In genomic region chr14:20422886-20423285, GRCh38 we compare ENCODE assay signal across 1 cellular context.
TF ChIP-seq lines count a peak whose summit lies in the region.

No MANE protein-coding gene starts in this region.

TF ChIP-seq in WTC11, 78 proteins besides CTCF, POLR2A, EP300 and RAD21 (continued from another document):
- TF ChIP-seq ZNF281 (CRISPR knock-in tag; IDR thresholded peaks at IDR 0.05) (no peak), KAT7 (CRISPR knock-in tag; IDR thresholded peaks at IDR 0.05; ENCODE audit: borderline replicate concordance) (no peak), TEAD1 (CRISPR knock-in tag; IDR thresholded peaks at IDR 0.05) (no peak), GABPB1 (CRISPR knock-in tag; IDR thresholded peaks at IDR 0.05) (no peak), NR3C1 (CRISPR knock-in tag; conservative IDR thresholded peaks at IDR 0.05; ENCODE audit: low read depth) (no peak), ZNF263 (CRISPR knock-in tag; IDR thresholded peaks at IDR 0.05; ENCODE audit: low read depth) (no peak), IRF2 (CRISPR knock-in tag; IDR thresholded peaks at IDR 0.05; ENCODE audit: borderline replicate concordance, low read depth) (no peak), ATF6 (CRISPR knock-in tag; IDR thresholded peaks at IDR 0.05) (no peak), PRRX2 (CRISPR knock-in tag; IDR thresholded peaks at IDR 0.05) (no peak)
- TF ChIP-seq, protein P1, sequence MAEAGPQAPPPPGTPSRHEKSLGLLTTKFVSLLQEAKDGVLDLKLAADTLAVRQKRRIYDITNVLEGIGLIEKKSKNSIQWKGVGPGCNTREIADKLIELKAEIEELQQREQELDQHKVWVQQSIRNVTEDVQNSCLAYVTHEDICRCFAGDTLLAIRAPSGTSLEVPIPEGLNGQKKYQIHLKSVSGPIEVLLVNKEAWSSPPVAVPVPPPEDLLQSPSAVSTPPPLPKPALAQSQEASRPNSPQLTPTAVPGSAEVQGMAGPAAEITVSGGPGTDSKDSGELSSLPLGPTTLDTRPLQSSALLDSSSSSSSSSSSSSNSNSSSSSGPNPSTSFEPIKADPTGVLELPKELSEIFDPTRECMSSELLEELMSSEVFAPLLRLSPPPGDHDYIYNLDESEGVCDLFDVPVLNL (CRISPR knock-in tag; IDR thresholded peaks at IDR 0.05; ENCODE audit: borderline replicate concordance, low read depth), result no peak
- TF ChIP-seq, protein P2, sequence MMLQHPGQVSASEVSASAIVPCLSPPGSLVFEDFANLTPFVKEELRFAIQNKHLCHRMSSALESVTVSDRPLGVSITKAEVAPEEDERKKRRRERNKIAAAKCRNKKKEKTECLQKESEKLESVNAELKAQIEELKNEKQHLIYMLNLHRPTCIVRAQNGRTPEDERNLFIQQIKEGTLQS (CRISPR knock-in tag; conservative IDR thresholded peaks at IDR 0.05), result no peak
